8 cellular contexts compared by ENCODE assay signal in genomic region chr3:172034786-172035685, GRCh38. TPM values are rescaled to one million over a fixed set of nuclear protein-coding genes. Genes with fewer than 3 reads are reported as not detected.
DNase-seq lines count a peak whose midpoint lies in the region; ATAC-seq and TF ChIP-seq lines count a peak whose summit lies in the region.

No MANE protein-coding gene starts in this region.

- H3K27me3 Mint-ChIP-seq in CD14-positive monocyte (ENCODE audit: low read depth in 3 of 3): peaks cover 0 to 3% (median 1%) of the 10 kb centered on the region in 3 donors

- peaks cover 0 to 8% (median 4%) of the 10 kb centered on the region in 7 donors for H3K9me3 Mint-ChIP-seq in CD14-positive monocyte

- peaks cover 34% of the 10 kb centered on the region for H3K4me1 Mint-ChIP-seq in CD14-positive monocyte

- H3K4me1 ChIP-seq in gastroesophageal sphincter (peaks cover 0 to 11% (median 0%) of the 10 kb centered on the region in 3 donors), thoracic aorta (ENCODE audit: control insufficient read depth in 1 of 2, low read depth in 2 of 2) (peaks cover 3 to 6% of the 10 kb centered on the region in 2 donors), vagina (peaks cover 7% of the 10 kb centered on the region)

- DNase-seq in CD14-positive monocyte (ENCODE audit: low spot score) (no peak), GM13977 (ENCODE audit: low spot score) (no peak), RPMI7951 (ENCODE audit: low read depth) (peak; percentile 56), thoracic aorta (ENCODE audit: low spot score) (no peak), NK-92 (lab: John Stamatoyannopoulos, UW; ENCODE audit: unreplicated experiment) (no peak), GM19238 (ENCODE audit: insufficient read length, low spot score) (no peak), vagina (ENCODE audit: extremely low spot score in 2 of 2) (no peak)

- peak overlapping the region in 2 of 7 donors; percentile 2 to 7 for H3K27ac Mint-ChIP-seq in CD14-positive monocyte

- TF ChIP-seq CTCF in CD14-positive monocyte (IDR thresholded peaks at IDR 0.05) (peak; percentile 49), GM13977 (IDR thresholded peaks at IDR 0.05; ENCODE audit: extremely low read depth, insufficient read depth, missing control alignments) (peak; percentile 40), gastroesophageal sphincter (IDR thresholded peaks at IDR 0.05) (peak in 3 of 4 experiments; percentile 54 to 68 (median 62)), thoracic aorta (IDR thresholded peaks at IDR 0.05) (peak; percentile 43), vagina (IDR thresholded peaks at IDR 0.05) (peak in 1 of 3 experiments; percentile 31)

- H3K9me3 ChIP-seq in gastroesophageal sphincter (no peaks in the 10 kb centered on the region), thoracic aorta (no peaks in the 10 kb centered on the region), vagina (no peaks in the 10 kb centered on the region)

- no peak for TF ChIP-seq EP300 in gastroesophageal sphincter (IDR thresholded peaks at IDR 0.05)

- no peak overlapping the region for H3K4me3 Mint-ChIP-seq in CD14-positive monocyte

- WGBS in gastroesophageal sphincter (ENCODE audit: low coverage in 1 of 2), 2 donors: 75 to 84% methylated on average over 7 of the region's 9 CpGs

- no peak for ATAC-seq in gastroesophageal sphincter
- no peak for ATAC-seq in thoracic aorta (ENCODE audit: insufficient number of reproducible peaks, low FRiP score, low read depth)

- H3K36me3 Mint-ChIP-seq in CD14-positive monocyte: no peaks in the 10 kb centered on the region

- in situ Hi-C loops in GM13977 (cut with MboI; ENCODE audit: low pct_unique_long_range_greater_than_20kb, low sequenced_read_pairs, unreplicated experiment): no loop called here

- no peaks in the 10 kb centered on the region for H3K27me3 ChIP-seq in gastroesophageal sphincter
- no peaks in the 10 kb centered on the region for H3K27me3 ChIP-seq in thoracic aorta (replicated peaks; ENCODE audit: insufficient read depth)
- no peaks in the 10 kb centered on the region for H3K27me3 ChIP-seq in vagina

- H3K4me3 ChIP-seq in gastroesophageal sphincter: no peak overlapping the region
- H3K4me3 ChIP-seq in thoracic aorta: no peak overlapping the region
- H3K4me3 ChIP-seq in vagina: no peak overlapping the region

- H3K27ac ChIP-seq in gastroesophageal sphincter: no peak overlapping the region
- no peak overlapping the region for H3K27ac ChIP-seq in thoracic aorta
- H3K27ac ChIP-seq in vagina: no peak overlapping the region

- TF ChIP-seq POLR2A in gastroesophageal sphincter (IDR thresholded peaks at IDR 0.05): no peak
- no peak for TF ChIP-seq POLR2A in vagina (IDR thresholded peaks at IDR 0.05)

- intact Hi-C loops in CD14-positive monocyte (cut with micrococcal nuclease): loop anchor here (5.0 to 10.0 kb wide), 5 partner anchors 50 to 257 kb away; no protein-coding TSS in a partner anchor
- intact Hi-C loops in vagina (cut with DNase I): no loop called here

- H3K36me3 ChIP-seq in gastroesophageal sphincter: no peaks in the 10 kb centered on the region
- no peaks in the 10 kb centered on the region for H3K36me3 ChIP-seq in thoracic aorta
- H3K36me3 ChIP-seq in vagina: no peaks in the 10 kb centered on the region

RNA-seq across cellular contexts. Expression of gene FNDC3B, which starts 4.3 kb away (rescaled TPM):
- 10 to 100 TPM; 25.7 to 36.1 TPM for polyA plus RNA-seq in CD14-positive monocyte
- 60.6 and 64.6 TPM in 2 replicates for total RNA-seq in RPMI7951 (2014; rRNA removed; shearing (Covaris generic))
- total RNA-seq in gastroesophageal sphincter: 10 to 100 TPM; 53.1 to 97.2 (median 70.8) TPM
- total RNA-seq in thoracic aorta: 100 to 1,000 TPM; 113 to 163 TPM
- total RNA-seq in vagina: 68.5 TPM
